ENCODE assay signal across 9 cellular contexts in the genomic region with DNA sequence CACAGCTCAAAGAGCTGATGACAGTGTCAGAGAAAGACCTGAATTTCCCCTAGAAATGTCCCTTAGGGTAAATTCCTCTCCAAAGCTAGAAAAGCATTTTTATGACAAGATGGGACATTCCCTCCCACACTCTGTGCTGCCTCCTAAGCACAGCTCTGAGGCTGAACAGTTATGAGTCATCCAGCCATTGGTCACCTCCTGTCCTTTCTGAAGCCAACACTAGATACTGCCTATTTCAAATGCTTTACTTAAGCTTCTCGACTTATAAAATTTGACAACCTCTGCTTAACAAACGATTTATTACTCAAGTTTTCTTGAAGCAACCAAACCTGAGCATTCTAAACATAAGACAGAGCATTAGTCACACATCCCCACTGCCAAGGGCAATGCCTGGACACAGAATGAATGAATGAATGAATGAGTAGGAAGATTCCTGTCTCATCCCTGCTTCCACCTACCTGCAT. TPM values are rescaled to one million over a fixed set of nuclear protein-coding genes. Genes with fewer than 3 reads are reported as not detected.
DNase-seq lines count a peak whose midpoint lies in the region; ATAC-seq and TF ChIP-seq lines count a peak whose summit lies in the region.
"Had no signal": no experiment of that assay in that cellular context is flagged by ENCODE, and none has a peak within 500 bp of the region (broad histone marks: within the 10 kb centered on the region; RNA-seq: fewer than 3 reads in every experiment).

No MANE protein-coding gene starts in this region.

- H3K4me1 Mint-ChIP-seq in effector memory CD8-positive, alpha-beta T cell (ENCODE audit: low read depth in 2 of 2): peaks cover 4 to 5% of the 10 kb centered on the region in 2 donors

- no peak overlapping the region for H3K4me3 Mint-ChIP-seq in effector memory CD8-positive, alpha-beta T cell

- H3K27me3 ChIP-seq in GM06990 (replicated peaks; ENCODE audit: control insufficient read depth, insufficient read depth, low read length): no peaks in the 10 kb centered on the region
- H3K27me3 ChIP-seq: cardiac muscle cell had no signal

- H3K36me3 Mint-ChIP-seq in effector memory CD8-positive, alpha-beta T cell (ENCODE audit: insufficient read depth): peaks cover 2% of the 10 kb centered on the region

- H3K27ac Mint-ChIP-seq in effector memory CD8-positive, alpha-beta T cell: no peak overlapping the region

- no peak overlapping the region for H3K4me3 ChIP-seq in GM06990 (replicated peaks; ENCODE audit: low read depth, low read length)
- H3K4me3 ChIP-seq: cardiac muscle cell had no signal

- no peaks in the 10 kb centered on the region for H3K9me3 Mint-ChIP-seq in effector memory CD8-positive, alpha-beta T cell

- peak; percentile 37 for DNase-seq in GM06990 (ENCODE audit: extremely low read depth, insufficient read length)
- no peak for DNase-seq in OCI-M2 (lab: John Stamatoyannopoulos, UW; ENCODE audit: unreplicated experiment)
- DNase-seq in NCI-H187 treated with DMSO at 0.1 percent for 48 hours (lab: John Stamatoyannopoulos, UW): no peak
- no peak for DNase-seq in NOMO-1 treated with DMSO at 0.1 percent for 48 hours (lab: John Stamatoyannopoulos, UW; ENCODE audit: unreplicated experiment)
- DNase-seq in effector memory CD8-positive, alpha-beta T cell: no peak

- no peak for TF ChIP-seq CTCF in GM06990 (IDR thresholded peaks at IDR 0.05; ENCODE audit: insufficient read depth, low read length, poor library complexity, severe bottlenecking)

- ATAC-seq in GM21528 (IDR thresholded peaks at IDR 0.05; ENCODE audit: low FRiP score, unreplicated experiment) (peak; percentile 56), HG03565 (IDR thresholded peaks at IDR 0.05; ENCODE audit: unreplicated experiment) (peak; percentile 72), esophagus mucosa (peak; percentile 83)
- ATAC-seq in effector memory CD8-positive, alpha-beta T cell (replicated peaks): no peak

- peaks cover 15 to 36% of the 10 kb centered on the region in 2 donors for H3K27me3 Mint-ChIP-seq in effector memory CD8-positive, alpha-beta T cell

- H3K36me3 ChIP-seq in GM06990 (ENCODE audit: control insufficient read depth, insufficient read depth, low read length): peaks cover 2% of the 10 kb centered on the region
- H3K36me3 ChIP-seq: cardiac muscle cell had no signal

RNA-seq across cellular contexts. Expression of gene B4GALT6, which starts 35.4 kb away (rescaled TPM):
- 2.9 TPM for total RNA-seq in esophagus mucosa

RNA-seq across cellular contexts. Expression of gene TTR, which starts 57.3 kb away (rescaled TPM):
- 0.20 TPM for total RNA-seq in esophagus mucosa
